11 cellular contexts compared by ENCODE assay signal in genomic region chr16:82788919-82789318, GRCh38.
"Had no signal": no experiment of that assay in that cellular context is flagged by ENCODE, and none has a peak within 500 bp of the region (broad histone marks: within the 10 kb centered on the region; RNA-seq: fewer than 3 reads in every experiment).

No MANE protein-coding gene starts in this region.

- H3K4me3 Mint-ChIP-seq: GM23338, H9, HFFc6 had no signal

- H3K4me1 ChIP-seq: HAP-1 had no signal

- H3K9me3 ChIP-seq: HAP-1 had no signal

- H2AFZ ChIP-seq: GM23248, GM23338 had no signal

- DNase-seq: GM23248, GOT3, H7, H9, HCEC 1CT, HFFc6 had no signal

- H3K27ac ChIP-seq: GM23248 had no signal

- H3K9ac ChIP-seq: GM23248 had no signal

- H3K27ac Mint-ChIP-seq: GM23338, H9, HFFc6 had no signal

- H3K36me3 ChIP-seq: HAP-1 had no signal

- FAIRE-seq: H1, H54 had no signal

- H3K4me3 ChIP-seq: GM23248, GM23338, HAP-1 had no signal

- H3K9me3 Mint-ChIP-seq: GM23338 had no signal

- H3K4me2 ChIP-seq: GM23338 had no signal

- ATAC-seq: GM23338, HCT116 had no signal
